8 cellular contexts compared by ENCODE assay signal in genomic region chrX:152904151-152905080, GRCh38. TPM values are rescaled to one million over a fixed set of nuclear protein-coding genes. Genes with fewer than 3 reads are reported as not detected.
DNase-seq lines count a peak whose midpoint lies in the region; ATAC-seq and TF ChIP-seq lines count a peak whose summit lies in the region.

No MANE protein-coding gene starts in this region.

- no peaks in the 10 kb centered on the region for H3K4me1 Mint-ChIP-seq in activated naive CD8-positive, alpha-beta T cell treated with anti-CD3 and anti-CD28 coated beads, Interleukin-2, amount 10 ng/mL, durations not matched to agents 7 days and 5 days

- no TSS peak for BruUV-seq in PC-3 (replicated peaks; lab: Mats Ljungman, UMichigan)

- WGBS in smooth muscle cell (ENCODE audit: low lambda C conversion rate) = 53% methylated on average over 20 of the region's 20 CpGs

- CTCF ChIA-PET in PC-3 (lab: Charles Lee) = no interaction called here

- no peak overlapping the region for H3K27ac ChIP-seq in PC-3 (ENCODE audit: low read length)
- H3K27ac ChIP-seq in smooth muscle cell (ENCODE audit: low read depth) = no peak overlapping the region

- H3F3A ChIP-seq in PC-3 (ENCODE audit: low read length, unreplicated experiment) (no peaks in the 10 kb centered on the region), smooth muscle cell (ENCODE audit: low read depth) (no peaks in the 10 kb centered on the region)

- H3K4me1 ChIP-seq in PC-3 (ENCODE audit: insufficient read depth, low read length) = peaks cover 28% of the 10 kb centered on the region
- H3K4me1 ChIP-seq in smooth muscle cell (ENCODE audit: low read depth) = peaks cover 5% of the 10 kb centered on the region

- no peaks in the 10 kb centered on the region for H3K36me3 Mint-ChIP-seq in activated naive CD8-positive, alpha-beta T cell treated with anti-CD3 and anti-CD28 coated beads, Interleukin-2, amount 10 ng/mL, durations not matched to agents 7 days and 5 days

- H3K9me3 Mint-ChIP-seq in activated naive CD8-positive, alpha-beta T cell treated with anti-CD3 and anti-CD28 coated beads, Interleukin-2, amount 10 ng/mL, durations not matched to agents 7 days and 5 days = no peaks in the 10 kb centered on the region

- DNase-seq in D341Med (ENCODE audit: low spot score) = peak; percentile 75
- DNase-seq in HCEC 1CT = peak; percentile 28
- DNase-seq in PC-3 = peak; percentile 60
- DNase-seq in activated naive CD8-positive, alpha-beta T cell treated with anti-CD3 and anti-CD28 coated beads, Interleukin-2, amount 10 ng/mL, durations not matched to agents 7 days and 5 days = peak; percentile 48
- peak; percentile 89 for DNase-seq in hepatic stellate cell (ENCODE audit: low spot score)
- DNase-seq in smooth muscle cell (lab: John Stamatoyannopoulos, UW; ENCODE audit: unreplicated experiment) = no peak

- peaks cover 8% of the 10 kb centered on the region for H3K27me3 Mint-ChIP-seq in activated naive CD8-positive, alpha-beta T cell treated with anti-CD3 and anti-CD28 coated beads, Interleukin-2, amount 10 ng/mL, durations not matched to agents 7 days and 5 days

- H3K9me2 ChIP-seq in PC-3 (replicated peaks; ENCODE audit: low read length) = no peaks in the 10 kb centered on the region

- H3K36me3 ChIP-seq in PC-3 (ENCODE audit: low read depth, low read length) (no peaks in the 10 kb centered on the region), smooth muscle cell (ENCODE audit: low read depth) (no peaks in the 10 kb centered on the region)

- H3K4me3 ChIP-seq in PC-3 (ENCODE audit: low read length) = no peak overlapping the region
- H3K4me3 ChIP-seq in smooth muscle cell = no peak overlapping the region

- intact Hi-C loops in PC-3 (cut with micrococcal nuclease) = no loop called here

- no peak overlapping the region for H2AFZ ChIP-seq in PC-3 (ENCODE audit: low read length)
- no peak overlapping the region for H2AFZ ChIP-seq in smooth muscle cell (ENCODE audit: low read depth)

- H3K79me2 ChIP-seq in PC-3 (ENCODE audit: low read length) (peaks cover 69% of the 10 kb centered on the region), smooth muscle cell (ENCODE audit: low read depth) (no peaks in the 10 kb centered on the region)

- H3K27me3 ChIP-seq in PC-3 (ENCODE audit: low read length) (no peaks in the 10 kb centered on the region), smooth muscle cell (ENCODE audit: low read depth) (no peaks in the 10 kb centered on the region)

- POLR2A ChIA-PET in PC-3 (lab: Charles Lee; ENCODE audit: unreplicated experiment) = no interaction called here
- POLR2A ChIA-PET in activated naive CD8-positive, alpha-beta T cell treated with anti-CD3 and anti-CD28 coated beads, Interleukin-2, amount 10 ng/mL, durations not matched to agents 7 days and 5 days (lab: Charles Lee) = no interaction called here

- H3K4me2 ChIP-seq in PC-3 (ENCODE audit: low read length) (no peak overlapping the region), smooth muscle cell (peak overlapping the region; percentile 22)

- H3K9ac ChIP-seq in PC-3 (ENCODE audit: low read length) (no peak overlapping the region), smooth muscle cell (ENCODE audit: low read depth) (no peak overlapping the region)

- ATAC-seq in PC-3 = peak; percentile 54
- no peak for ATAC-seq in activated naive CD8-positive, alpha-beta T cell treated with anti-CD3 and anti-CD28 coated beads, Interleukin-2, amount 10 ng/mL, durations not matched to agents 7 days and 5 days (ENCODE audit: low read depth)
- ATAC-seq in GM19397 (IDR thresholded peaks at IDR 0.05; ENCODE audit: unreplicated experiment) = no peak
- no peak for ATAC-seq in GM21825 (IDR thresholded peaks at IDR 0.05; ENCODE audit: unreplicated experiment)

- H3K9me3 ChIP-seq in PC-3 (ENCODE audit: low read length) (no peaks in the 10 kb centered on the region), smooth muscle cell (replicated peaks; ENCODE audit: low read depth) (no peaks in the 10 kb centered on the region)

- no peak overlapping the region for H3K27ac Mint-ChIP-seq in activated naive CD8-positive, alpha-beta T cell treated with anti-CD3 and anti-CD28 coated beads, Interleukin-2, amount 10 ng/mL, durations not matched to agents 7 days and 5 days

- peaks cover 10% of the 10 kb centered on the region for H4K20me1 ChIP-seq in PC-3 (ENCODE audit: low read length)
- no peaks in the 10 kb centered on the region for H4K20me1 ChIP-seq in smooth muscle cell (ENCODE audit: low read depth)

- TF ChIP-seq CTCF in PC-3 (conservative IDR thresholded peaks at IDR 0.05; ENCODE audit: low read depth, low read length) = peak; percentile 78
- peak; percentile 61 for TF ChIP-seq CTCF in smooth muscle cell (IDR thresholded peaks at IDR 0.05; ENCODE audit: borderline replicate concordance, insufficient read depth, poor library complexity, severe bottlenecking)

- no peak overlapping the region for H3K4me3 Mint-ChIP-seq in activated naive CD8-positive, alpha-beta T cell treated with anti-CD3 and anti-CD28 coated beads, Interleukin-2, amount 10 ng/mL, durations not matched to agents 7 days and 5 days

RNA-seq across cellular contexts. Expression of gene ZNF185, which starts 6.5 kb away (rescaled TPM):
- total RNA-seq in PC-3 (2014; rRNA removed) = 68.9 and 77.0 TPM in 2 replicates
- total RNA-seq in activated naive CD8-positive, alpha-beta T cell treated with anti-CD3 and anti-CD28 coated beads, Interleukin-2, amount 10 ng/mL, durations not matched to agents 7 days and 5 days = 1 to 10 TPM; 1.6 to 1.9 TPM
- 11.8 and 12.3 TPM in 2 replicates for total RNA-seq in smooth muscle cell
- polyA plus RNA-seq in smooth muscle cell = 7.2 and 17.5 TPM in 2 replicates
